2 cellular contexts compared by ENCODE assay signal in the genomic region with DNA sequence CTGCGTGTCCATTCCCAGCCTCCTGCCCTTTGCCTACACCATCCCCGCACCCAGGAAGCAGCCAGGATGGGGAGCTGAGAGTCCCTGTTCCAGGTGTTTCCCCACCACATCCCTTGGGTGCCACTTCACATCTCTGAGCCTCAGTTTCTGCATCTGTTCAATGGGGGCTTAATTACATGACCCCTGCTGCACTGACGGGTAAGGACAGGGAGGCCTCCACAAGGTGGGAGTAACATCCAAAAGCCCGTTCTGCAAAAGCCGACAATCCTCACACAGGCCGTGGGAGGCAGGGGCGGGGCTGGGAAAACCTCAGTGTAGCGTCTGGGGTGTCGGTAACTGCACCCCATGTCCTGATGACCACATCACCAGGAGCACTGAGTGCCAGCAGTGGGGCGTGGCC.
TF ChIP-seq lines count a peak whose summit lies in the region.

No MANE protein-coding gene starts in this region.

TF ChIP-seq in HepG2, 621 proteins besides CTCF, POLR2A, EP300 and RAD21:
- TF ChIP-seq MTA3 (CRISPR knock-in tag; IDR thresholded peaks at IDR 0.05), result no peak
- peak; percentile 72 for TF ChIP-seq ZNF629 (CRISPR knock-in tag; conservative IDR thresholded peaks at IDR 0.05)
- TF ChIP-seq ZNF296 (CRISPR knock-in tag; conservative IDR thresholded peaks at IDR 0.05), result no peak
- no peak for TF ChIP-seq HMG20B (CRISPR knock-in tag; conservative IDR thresholded peaks at IDR 0.05)
- TF ChIP-seq, protein P1, sequence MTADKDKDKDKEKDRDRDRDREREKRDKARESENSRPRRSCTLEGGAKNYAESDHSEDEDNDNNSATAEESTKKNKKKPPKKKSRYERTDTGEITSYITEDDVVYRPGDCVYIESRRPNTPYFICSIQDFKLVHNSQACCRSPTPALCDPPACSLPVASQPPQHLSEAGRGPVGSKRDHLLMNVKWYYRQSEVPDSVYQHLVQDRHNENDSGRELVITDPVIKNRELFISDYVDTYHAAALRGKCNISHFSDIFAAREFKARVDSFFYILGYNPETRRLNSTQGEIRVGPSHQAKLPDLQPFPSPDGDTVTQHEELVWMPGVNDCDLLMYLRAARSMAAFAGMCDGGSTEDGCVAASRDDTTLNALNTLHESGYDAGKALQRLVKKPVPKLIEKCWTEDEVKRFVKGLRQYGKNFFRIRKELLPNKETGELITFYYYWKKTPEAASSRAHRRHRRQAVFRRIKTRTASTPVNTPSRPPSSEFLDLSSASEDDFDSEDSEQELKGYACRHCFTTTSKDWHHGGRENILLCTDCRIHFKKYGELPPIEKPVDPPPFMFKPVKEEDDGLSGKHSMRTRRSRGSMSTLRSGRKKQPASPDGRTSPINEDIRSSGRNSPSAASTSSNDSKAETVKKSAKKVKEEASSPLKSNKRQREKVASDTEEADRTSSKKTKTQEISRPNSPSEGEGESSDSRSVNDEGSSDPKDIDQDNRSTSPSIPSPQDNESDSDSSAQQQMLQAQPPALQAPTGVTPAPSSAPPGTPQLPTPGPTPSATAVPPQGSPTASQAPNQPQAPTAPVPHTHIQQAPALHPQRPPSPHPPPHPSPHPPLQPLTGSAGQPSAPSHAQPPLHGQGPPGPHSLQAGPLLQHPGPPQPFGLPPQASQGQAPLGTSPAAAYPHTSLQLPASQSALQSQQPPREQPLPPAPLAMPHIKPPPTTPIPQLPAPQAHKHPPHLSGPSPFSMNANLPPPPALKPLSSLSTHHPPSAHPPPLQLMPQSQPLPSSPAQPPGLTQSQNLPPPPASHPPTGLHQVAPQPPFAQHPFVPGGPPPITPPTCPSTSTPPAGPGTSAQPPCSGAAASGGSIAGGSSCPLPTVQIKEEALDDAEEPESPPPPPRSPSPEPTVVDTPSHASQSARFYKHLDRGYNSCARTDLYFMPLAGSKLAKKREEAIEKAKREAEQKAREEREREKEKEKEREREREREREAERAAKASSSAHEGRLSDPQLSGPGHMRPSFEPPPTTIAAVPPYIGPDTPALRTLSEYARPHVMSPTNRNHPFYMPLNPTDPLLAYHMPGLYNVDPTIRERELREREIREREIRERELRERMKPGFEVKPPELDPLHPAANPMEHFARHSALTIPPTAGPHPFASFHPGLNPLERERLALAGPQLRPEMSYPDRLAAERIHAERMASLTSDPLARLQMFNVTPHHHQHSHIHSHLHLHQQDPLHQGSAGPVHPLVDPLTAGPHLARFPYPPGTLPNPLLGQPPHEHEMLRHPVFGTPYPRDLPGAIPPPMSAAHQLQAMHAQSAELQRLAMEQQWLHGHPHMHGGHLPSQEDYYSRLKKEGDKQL (CRISPR knock-in tag; IDR thresholded peaks at IDR 0.05; ENCODE audit: low read depth), result no peak
- TF ChIP-seq POLR2G (IDR thresholded peaks at IDR 0.05; ENCODE audit: low read depth, low read length), result no peak
- TF ChIP-seq DPF2 (CRISPR knock-in tag; IDR thresholded peaks at IDR 0.05; ENCODE audit: borderline replicate concordance, low read depth), result no peak
- TF ChIP-seq TBX3 (IDR thresholded peaks at IDR 0.05; ENCODE audit: borderline replicate concordance), result no peak

TF ChIP-seq in K562, 482 proteins besides CTCF, POLR2A, EP300 and RAD21:
- TF ChIP-seq EP400 (IDR thresholded peaks at IDR 0.05) (no peak), ZNF696 (CRISPR knock-in tag; conservative IDR thresholded peaks at IDR 0.05) (no peak), EZH2 (IDR thresholded peaks at IDR 0.05; ENCODE audit: borderline replicate concordance, low read depth, low read length) (peak; percentile 64; the same call in 1 of the 2 replicates), POLR2H (tag; IDR thresholded peaks at IDR 0.05; ENCODE audit: low read depth) (no peak), ZNF589 (CRISPR knock-in tag; IDR thresholded peaks at IDR 0.05; ENCODE audit: low read depth) (no peak), RBM25 (IDR thresholded peaks at IDR 0.05; ENCODE audit: low read depth, low read length, severe bottlenecking) (peak; percentile 13)
- TF ChIP-seq, protein P2, sequence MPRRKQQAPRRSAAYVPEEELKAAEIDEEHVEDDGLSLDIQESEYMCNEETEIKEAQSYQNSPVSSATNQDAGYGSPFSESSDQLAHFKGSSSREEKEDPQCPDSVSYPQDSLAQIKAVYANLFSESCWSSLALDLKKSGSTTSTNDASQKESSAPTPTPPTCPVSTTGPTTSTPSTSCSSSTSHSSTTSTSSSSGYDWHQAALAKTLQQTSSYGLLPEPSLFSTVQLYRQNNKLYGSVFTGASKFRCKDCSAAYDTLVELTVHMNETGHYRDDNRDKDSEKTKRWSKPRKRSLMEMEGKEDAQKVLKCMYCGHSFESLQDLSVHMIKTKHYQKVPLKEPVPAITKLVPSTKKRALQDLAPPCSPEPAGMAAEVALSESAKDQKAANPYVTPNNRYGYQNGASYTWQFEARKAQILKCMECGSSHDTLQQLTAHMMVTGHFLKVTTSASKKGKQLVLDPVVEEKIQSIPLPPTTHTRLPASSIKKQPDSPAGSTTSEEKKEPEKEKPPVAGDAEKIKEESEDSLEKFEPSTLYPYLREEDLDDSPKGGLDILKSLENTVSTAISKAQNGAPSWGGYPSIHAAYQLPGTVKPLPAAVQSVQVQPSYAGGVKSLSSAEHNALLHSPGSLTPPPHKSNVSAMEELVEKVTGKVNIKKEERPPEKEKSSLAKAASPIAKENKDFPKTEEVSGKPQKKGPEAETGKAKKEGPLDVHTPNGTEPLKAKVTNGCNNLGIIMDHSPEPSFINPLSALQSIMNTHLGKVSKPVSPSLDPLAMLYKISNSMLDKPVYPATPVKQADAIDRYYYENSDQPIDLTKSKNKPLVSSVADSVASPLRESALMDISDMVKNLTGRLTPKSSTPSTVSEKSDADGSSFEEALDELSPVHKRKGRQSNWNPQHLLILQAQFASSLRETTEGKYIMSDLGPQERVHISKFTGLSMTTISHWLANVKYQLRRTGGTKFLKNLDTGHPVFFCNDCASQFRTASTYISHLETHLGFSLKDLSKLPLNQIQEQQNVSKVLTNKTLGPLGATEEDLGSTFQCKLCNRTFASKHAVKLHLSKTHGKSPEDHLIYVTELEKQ (CRISPR knock-in tag; IDR thresholded peaks at IDR 0.05), result no peak
